In the genomic region with DNA sequence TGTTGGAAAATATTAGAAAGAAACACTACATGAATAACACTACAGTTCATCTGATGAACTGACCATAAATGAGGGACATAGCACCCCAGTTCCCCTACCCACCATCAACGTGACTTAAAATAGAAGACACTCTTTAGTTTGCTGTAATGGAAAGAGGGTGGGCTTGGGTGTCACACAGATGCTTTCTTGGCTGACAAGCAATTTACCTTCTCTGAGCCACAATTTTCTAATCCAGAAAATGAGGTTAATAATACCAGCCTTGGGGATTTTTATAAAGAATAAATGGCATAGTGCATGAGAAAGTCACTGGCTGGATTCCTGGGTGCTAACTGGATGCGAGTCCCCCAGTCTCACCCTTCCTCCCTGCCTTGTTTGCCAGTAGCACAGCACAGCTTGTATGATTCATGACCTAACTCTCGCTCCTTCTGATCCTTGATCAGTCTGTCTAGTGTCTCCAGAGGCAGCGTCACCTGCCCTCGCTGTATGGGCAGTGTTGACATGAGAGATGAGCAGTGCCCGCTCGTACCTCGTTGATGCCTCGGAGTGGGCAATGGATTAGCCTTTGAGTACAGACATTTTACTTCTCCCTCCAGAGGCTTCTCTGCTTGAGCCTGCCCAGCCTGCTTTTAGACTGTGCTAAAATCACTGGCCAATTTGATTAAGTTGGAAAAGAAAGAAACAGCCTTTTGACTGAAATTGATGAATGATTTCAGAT, we compare ENCODE assay signal across 15 cellular contexts.
DNase-seq lines count a peak whose midpoint lies in the region; ATAC-seq and TF ChIP-seq lines count a peak whose summit lies in the region.
"Had no signal": no experiment of that assay in that cellular context is flagged by ENCODE, and none has a peak within 500 bp of the region (broad histone marks: within the 10 kb centered on the region; RNA-seq: fewer than 3 reads in every experiment).

No MANE protein-coding gene starts in this region.

- no peaks in the 10 kb centered on the region for H3K23me2 ChIP-seq in H9 (ENCODE audit: insufficient read length, low read depth, low read length, poor library complexity, severe bottlenecking)

- H3K27me3 ChIP-seq in H9 (ENCODE audit: insufficient read depth, low read length) (no peaks in the 10 kb centered on the region), neuronal stem cell (ENCODE audit: control insufficient read depth in 3 of 3, insufficient read depth in 3 of 3, low read depth in 1 of 3, low read length in 3 of 3) (no peaks in the 10 kb centered on the region), heart right ventricle (no peaks in the 10 kb centered on the region)
- H3K27me3 ChIP-seq: BLaER1 had no signal

- H3K14ac ChIP-seq in H9 (ENCODE audit: insufficient read depth, low read length) = no peak overlapping the region
- H3K14ac ChIP-seq in neuronal stem cell (ENCODE audit: low read length) = no peak overlapping the region

- H2AFZ ChIP-seq in H9 (ENCODE audit: low read length) = no peak overlapping the region
- no peak overlapping the region for H2AFZ ChIP-seq in neuronal stem cell (ENCODE audit: low read length)

- H4K20me1 ChIP-seq in H9 (ENCODE audit: control insufficient read depth, insufficient read depth, insufficient read length) = no peaks in the 10 kb centered on the region
- H4K20me1 ChIP-seq: BLaER1 had no signal

- H2BK12ac ChIP-seq in H9 (ENCODE audit: insufficient read length, low read depth, low read length) (no peak overlapping the region), neuronal stem cell (ENCODE audit: low read length) (no peak overlapping the region)

- no peak overlapping the region for H2BK5ac ChIP-seq in H9 (ENCODE audit: insufficient read length, low read length)
- no peak overlapping the region for H2BK5ac ChIP-seq in neuronal stem cell (ENCODE audit: low read length)

- H3K27me3 Mint-ChIP-seq in H9 (ENCODE audit: low read depth) = 0 out of 2 replicates have a peak, but pooled peaks cover 2% of the 10 kb centered on the region
- H3K27me3 Mint-ChIP-seq in brain = no peaks in the 10 kb centered on the region
- H3K27me3 Mint-ChIP-seq: CD4-positive, alpha-beta memory T cell had no signal

- H4K91ac ChIP-seq in H9 (ENCODE audit: insufficient read length, low read depth, low read length) (no peak overlapping the region), neuronal stem cell (ENCODE audit: low read depth, low read length, poor library complexity) (no peak overlapping the region)

- H3K27ac Mint-ChIP-seq in H9 (no peak overlapping the region), brain (peak overlapping the region in 3 of 5 experiments; percentile 28 to 84 (median 62))
- H3K27ac Mint-ChIP-seq: CD14-positive monocyte; CD4-positive, alpha-beta memory T cell had no signal

- ATAC-seq in heart right ventricle = no peak

- no CpG with 5 or more reads among the region's 9 CpGs for WGBS in H9 (ENCODE audit: extremely low coverage, insufficient read length, low lambda C conversion rate)
- WGBS in neuronal stem cell (ENCODE audit: extremely low coverage in 2 of 2, insufficient read length in 2 of 2, insufficient replicate concordance in 1 of 2), 2 donors = no CpG with 5 or more reads among the region's 9 CpGs
- 68 to 77% methylated on average over 9 of the region's 9 CpGs for WGBS in heart right ventricle, 2 donors

- no peaks in the 10 kb centered on the region for H3K79me1 ChIP-seq in H9 (ENCODE audit: insufficient read depth, low read depth, low read length, poor library complexity, severe bottlenecking)
- no peaks in the 10 kb centered on the region for H3K79me1 ChIP-seq in neuronal stem cell (ENCODE audit: low read depth, low read length)

- H3K56ac ChIP-seq in H9 (ENCODE audit: insufficient read length, low read depth, low read length) = no peak overlapping the region

- H3K23ac ChIP-seq in H9 (ENCODE audit: insufficient read length, low read depth, low read length) (no peak overlapping the region), neuronal stem cell (ENCODE audit: low read depth, low read length, poor library complexity) (no peak overlapping the region)

- DNase-seq in H9 (no peak), neuronal stem cell (ENCODE audit: low spot score) (no peak), 8988T (no peak), heart right ventricle (no peak)
- DNase-seq in stimulated activated CD8-positive, alpha-beta memory T cell treated with anti-CD3 and anti-CD28 coated beads, Interleukin-4, amount 100 ng/mL, for 48 hours = no peak
- DNase-seq: AML-193; CD4-positive, alpha-beta memory T cell; DMS79; GF-D8; GOT3; H7 had no signal

- no peak overlapping the region for H4K8ac ChIP-seq in H9 (replicated peaks; ENCODE audit: insufficient read length, low read depth, low read length)
- no peak overlapping the region for H4K8ac ChIP-seq in neuronal stem cell (ENCODE audit: low read depth, low read length)

- H3K36me3 Mint-ChIP-seq in H9 (ENCODE audit: insufficient read depth in 1 of 3, low read depth in 3 of 3) = no peaks in the 10 kb centered on the region
- no peaks in the 10 kb centered on the region for H3K36me3 Mint-ChIP-seq in brain
- H3K36me3 Mint-ChIP-seq: CD14-positive monocyte; CD4-positive, alpha-beta memory T cell had no signal

- no peak overlapping the region for H3T11ph ChIP-seq in H9 (ENCODE audit: low read length)

- H3K27ac ChIP-seq in H9 (ENCODE audit: insufficient read length, low read depth, low read length) (no peak overlapping the region), neuronal stem cell (replicated peaks; ENCODE audit: low read length) (no peak overlapping the region), heart right ventricle (no peak overlapping the region)
- H3K27ac ChIP-seq: A549, BLaER1 had no signal

- H2BK20ac ChIP-seq in H9 (ENCODE audit: low read depth, low read length, poor library complexity, severe bottlenecking) = peak overlapping the region; percentile 45

- H3K79me2 ChIP-seq in H9 (ENCODE audit: insufficient read depth, low read length) = no peaks in the 10 kb centered on the region

- no peak overlapping the region for H3K4me3 Mint-ChIP-seq in H9
- no peak overlapping the region for H3K4me3 Mint-ChIP-seq in brain
- H3K4me3 Mint-ChIP-seq: CD14-positive monocyte; CD4-positive, alpha-beta memory T cell had no signal

- H2AK5ac ChIP-seq in H9 (ENCODE audit: insufficient read length, low read length) = no peak overlapping the region
- H2AK5ac ChIP-seq in neuronal stem cell (ENCODE audit: low read depth, low read length) = no peak overlapping the region

- H3K9ac ChIP-seq in H9 (ENCODE audit: extremely low read depth, insufficient read length, low read length) = no peak overlapping the region
- H3K9ac ChIP-seq in neuronal stem cell (ENCODE audit: low read depth, low read length, poor library complexity) = peak overlapping the region; percentile 45
- H3K9ac ChIP-seq: BLaER1 had no signal

- H3K18ac ChIP-seq in H9 (ENCODE audit: insufficient read length, low read depth, low read length) (no peak overlapping the region), neuronal stem cell (ENCODE audit: low read length) (no peak overlapping the region)

- no peaks in the 10 kb centered on the region for H3K4me1 ChIP-seq in H9 (ENCODE audit: insufficient read depth, low read length)
- H3K4me1 ChIP-seq in neuronal stem cell (ENCODE audit: control insufficient read depth in 2 of 2, insufficient read depth in 1 of 2, low read depth in 1 of 2, low read length in 2 of 2) = no peaks in the 10 kb centered on the region
- H3K4me1 ChIP-seq in heart right ventricle = no peaks in the 10 kb centered on the region
- H3K4me1 ChIP-seq: A549, BLaER1 had no signal

- H3K36me3 ChIP-seq in neuronal stem cell (replicated peaks in 1 of 2; ENCODE audit: control insufficient read depth in 2 of 2, insufficient read depth in 2 of 2, low read length in 2 of 2) = no peaks in the 10 kb centered on the region
- H3K36me3 ChIP-seq in heart right ventricle = no peaks in the 10 kb centered on the region
- H3K36me3 ChIP-seq: BLaER1 had no signal

- H3K9me3 Mint-ChIP-seq in H9 (no peaks in the 10 kb centered on the region; a peak in 1 of 5 replicates), brain (peaks cover under 1 to 17% (median 11%) of the 10 kb centered on the region in 5 experiments)

- H3K4me3 ChIP-seq in neuronal stem cell (ENCODE audit: low read length in 2 of 2) (no peak overlapping the region), heart right ventricle (no peak overlapping the region)
- H3K4me3 ChIP-seq: A549, BLaER1 had no signal

- H3K9me3 ChIP-seq in H9 (ENCODE audit: control insufficient read depth, low read depth, low read length) (no peaks in the 10 kb centered on the region), neuronal stem cell (replicated peaks in 1 of 2; ENCODE audit: control insufficient read depth in 2 of 2, insufficient read depth in 1 of 2, low read depth in 1 of 2, low read length in 2 of 2) (no peaks in the 10 kb centered on the region), heart right ventricle (peaks cover 0 to 21% (median 0%) of the 10 kb centered on the region in 11 donors)

- H3K4me1 Mint-ChIP-seq in H9 (no peaks in the 10 kb centered on the region), brain (peaks cover 10% of the 10 kb centered on the region)
- H3K4me1 Mint-ChIP-seq: CD14-positive monocyte had no signal

- TF ChIP-seq CTCF in H9 (conservative IDR thresholded peaks at IDR 0.05) (no peak), brain (conservative IDR thresholded peaks at IDR 0.05) (no peak), heart right ventricle (IDR thresholded peaks at IDR 0.05) (no peak)

- H2BK15ac ChIP-seq in H9 (ENCODE audit: low read depth, low read length) = no peak overlapping the region
- no peak overlapping the region for H2BK15ac ChIP-seq in neuronal stem cell (ENCODE audit: low read length)

- H3K4ac ChIP-seq in H9 (ENCODE audit: low read depth, low read length) (no peak overlapping the region), neuronal stem cell (ENCODE audit: low read length) (no peak overlapping the region)

- H2BK120ac ChIP-seq in H9 (ENCODE audit: low read depth, low read length, poor library complexity, severe bottlenecking) = no peak overlapping the region
- H2BK120ac ChIP-seq in neuronal stem cell (ENCODE audit: low read depth, low read length) = no peak overlapping the region

- no peak overlapping the region for H3K4me2 ChIP-seq in H9 (ENCODE audit: insufficient read depth, insufficient read length, low read length)
- no peak overlapping the region for H3K4me2 ChIP-seq in neuronal stem cell (ENCODE audit: insufficient read depth, low read length, poor library complexity, severe bottlenecking)
- H3K4me2 ChIP-seq: A549, BLaER1 had no signal

- intact Hi-C loops in heart right ventricle (cut with DNase I) = loop anchor here in 1 of 10 donors (5.0 kb wide), 1 partner anchor 1320 kb away; no protein-coding TSS in a partner anchor

- H4K5ac ChIP-seq in H9 (ENCODE audit: insufficient read length, low read depth, low read length) = no peak overlapping the region

Comparison
In these comparisons a context has a peak if more than half of its experiments do, and no peak if none do; other contexts are left out.
1. H3K27ac Mint-ChIP-seq: peak in brain (3 of 5); none in H9 (0 of 3).